Comparison of ENCODE assay signal across 26 cellular contexts in the genomic region with DNA sequence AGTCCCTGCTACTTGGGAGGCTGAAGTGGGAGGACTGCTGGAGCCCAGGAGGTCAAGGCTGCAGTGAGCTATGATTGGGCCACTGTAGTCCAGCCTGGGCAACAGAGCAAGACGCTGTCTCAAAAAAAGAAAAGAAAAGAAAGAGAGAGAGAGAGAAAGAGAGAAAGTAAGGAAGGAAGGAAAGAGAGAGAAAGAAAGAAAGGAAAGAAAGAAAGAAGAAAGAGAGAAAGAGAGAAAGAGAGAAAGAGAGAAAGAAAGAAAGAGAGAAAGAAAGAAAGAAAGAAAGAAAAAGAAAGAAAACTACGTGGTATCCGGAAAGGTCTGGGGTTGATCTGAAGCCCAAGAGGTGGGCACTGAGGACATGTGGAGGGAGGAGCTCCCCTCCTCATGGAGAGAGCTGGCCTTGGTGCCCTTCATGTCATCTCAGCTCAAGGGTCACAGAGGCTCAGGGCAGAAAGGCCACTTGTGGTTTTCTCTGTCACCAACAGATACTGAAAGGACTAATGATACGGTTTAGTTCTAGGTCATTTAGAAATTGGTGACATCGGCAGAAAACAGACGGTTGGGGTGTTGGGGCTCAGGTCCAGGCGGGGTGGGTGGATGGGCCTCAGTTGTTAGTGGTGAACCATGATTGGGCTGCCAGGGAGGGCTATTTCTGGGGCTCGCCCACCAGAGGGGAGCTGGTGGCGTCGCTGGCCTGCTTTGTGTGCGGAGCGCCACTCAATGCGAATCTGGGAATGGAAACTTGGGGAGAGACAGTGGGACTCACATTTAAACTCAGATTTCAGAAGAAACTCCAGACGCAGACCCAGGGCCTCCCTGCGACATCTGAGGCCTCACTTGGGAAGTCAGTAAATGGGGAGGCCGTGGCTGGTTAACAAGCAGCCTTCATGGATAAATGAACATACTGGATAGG. TPM values are rescaled to one million over a fixed set of nuclear protein-coding genes. Genes with fewer than 3 reads are reported as not detected.
"Had no signal": no experiment of that assay in that cellular context is flagged by ENCODE, and none has a peak within 500 bp of the region (broad histone marks: within the 10 kb centered on the region; RNA-seq: fewer than 3 reads in every experiment).

No MANE protein-coding gene starts in this region.

- DNase-seq: Kasumi-1; MM.1S; NCI-H1092 treated with DMSO at 0.1 percent for 48 hours; NCI-H1436; NCI-H187; NCI-H2029; NCI-H2081 treated with DMSO at 0.1 percent for 48 hours; NCI-H226; NCI-H446; NCI-H510A; NCI-H524 treated with DMSO at 0.1 percent for 48 hours; NCI-H69; NCI-H774; NK-92 treated with Interleukin-12 subunit alpha and Interleukin-12 subunit beta, amount 100 ng/mL, for 24 hours; PC-3; SHP77; SK-N-SH; SW 1271; T-cell had no signal

- H3K9ac ChIP-seq: KMS-11, SK-N-SH had no signal

- H3K4me2 ChIP-seq: KMS-11, SK-N-SH had no signal

- H3K9me3 ChIP-seq: SK-N-SH had no signal

- ATAC-seq: Panc1, PC-3, T-cell had no signal

- FAIRE-seq: HTR-8/SVneo had no signal

- H3K27ac ChIP-seq: HL-60, KMS-11, RWPE1 had no signal

RNA-seq across cellular contexts. Expression of a gene that starts 44.6 kb away (rescaled TPM):
- total RNA-seq: SK-MEL-5, T-cell had no signal

RNA-seq across cellular contexts. Expression of a gene that starts 56.3 kb away (rescaled TPM):
- total RNA-seq: OCI-LY7, PC-3, SK-MEL-5, T-cell had no signal
